In the genomic region with DNA sequence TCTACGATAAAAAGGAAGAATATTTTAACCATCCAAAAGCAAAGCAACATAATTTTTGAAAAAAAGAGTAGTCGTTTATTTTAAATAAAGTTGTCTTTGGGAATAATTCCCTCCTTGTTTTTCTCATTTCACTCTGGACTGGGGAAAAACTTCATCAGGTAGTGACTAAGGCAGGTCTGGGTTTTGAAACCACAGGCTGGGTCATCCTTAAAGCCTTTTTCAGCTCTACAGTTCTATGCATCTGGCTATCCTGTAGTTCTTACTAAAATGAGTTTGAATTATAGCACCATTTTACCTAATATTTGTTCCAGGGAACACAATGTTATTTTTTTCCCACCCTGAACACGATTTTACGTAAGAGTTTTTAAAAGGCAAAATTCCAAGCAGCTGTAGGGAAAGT, we compare ENCODE assay signal across 18 cellular contexts.
DNase-seq lines count a peak whose midpoint lies in the region; ATAC-seq and TF ChIP-seq lines count a peak whose summit lies in the region.
"Had no signal": no experiment of that assay in that cellular context is flagged by ENCODE, and none has a peak within 500 bp of the region (broad histone marks: within the 10 kb centered on the region; RNA-seq: fewer than 3 reads in every experiment).

No MANE protein-coding gene starts in this region.

- H3F3A ChIP-seq in SU-DHL-6 (ENCODE audit: insufficient read depth): peaks cover 27% of the 10 kb centered on the region

- TF ChIP-seq CTCF in SU-DHL-6 (IDR thresholded peaks at IDR 0.05; ENCODE audit: insufficient read depth, low read length, poor library complexity, severe bottlenecking): no peak
- TF ChIP-seq CTCF in fibroblast of mammary gland (conservative IDR thresholded peaks at IDR 0.05; ENCODE audit: control insufficient read depth, insufficient read depth, low read depth, low read length): no peak

- H3K36me3 ChIP-seq in Karpas-422 (ENCODE audit: insufficient read depth, low read length) (peaks cover 45% of the 10 kb centered on the region), SU-DHL-6 (ENCODE audit: low read length) (peaks cover 30% of the 10 kb centered on the region)

- H3K4me1 ChIP-seq in Karpas-422 (ENCODE audit: low read length): peaks cover 57% of the 10 kb centered on the region

- H3K4me2 ChIP-seq in Karpas-422 (ENCODE audit: low read depth, low read length, poor library complexity, severe bottlenecking): no peak overlapping the region
- peak overlapping the region; percentile 89 for H3K4me2 ChIP-seq in SU-DHL-6 (ENCODE audit: low read depth, low read length, poor library complexity, severe bottlenecking)
- H3K4me2 ChIP-seq: A549 had no signal

- no peaks in the 10 kb centered on the region for H3K27me3 ChIP-seq in Karpas-422 (ENCODE audit: low read length)
- no peaks in the 10 kb centered on the region for H3K27me3 ChIP-seq in SU-DHL-6 (ENCODE audit: low read length)

- no peaks in the 10 kb centered on the region for H4K20me1 ChIP-seq in Karpas-422 (ENCODE audit: insufficient read depth, low read depth, low read length)
- no peaks in the 10 kb centered on the region for H4K20me1 ChIP-seq in SU-DHL-6 (ENCODE audit: low read depth, low read length)

- H3K9me2 ChIP-seq in Karpas-422 (replicated peaks; ENCODE audit: insufficient read depth, low read length) (no peaks in the 10 kb centered on the region), SU-DHL-6 (replicated peaks; ENCODE audit: insufficient read depth, low read length) (no peaks in the 10 kb centered on the region)

- no peak for DNase-seq in Karpas-422
- DNase-seq in fibroblast of mammary gland (ENCODE audit: low read depth): peak; percentile 27
- no peak for DNase-seq in sciatic nerve (ENCODE audit: low spot score)
- DNase-seq in midbrain (lab: John Stamatoyannopoulos, UW): no peak
- DNase-seq: DMS53, GDM1, NCI-H1092, NCI-H1436, NCI-H187 treated with DMSO at 0.1 percent for 48 hours, NCI-H226, NCI-H510A treated with DMSO at 0.1 percent for 48 hours, OCI-M1, Right ventricle myocardium superior had no signal

- peak overlapping the region; percentile 93; the same call in 1 of the 2 replicates for H3K27ac ChIP-seq in Karpas-422 (ENCODE audit: low read length)
- peak overlapping the region; percentile 95; the same call in 1 of the 2 replicates for H3K27ac ChIP-seq in SU-DHL-6 (ENCODE audit: low read depth, low read length)
- H3K27ac ChIP-seq: A549 had no signal

- ATAC-seq in sciatic nerve (peak; percentile 15), HG03521 (IDR thresholded peaks at IDR 0.05; ENCODE audit: unreplicated experiment) (no peak), HG03439 (IDR thresholded peaks at IDR 0.05; ENCODE audit: unreplicated experiment) (no peak)
- ATAC-seq: A549, HCT116 had no signal

- intact Hi-C loops in sciatic nerve (cut with DNase I): no loop called here

- H3K4me3 ChIP-seq in Karpas-422 (ENCODE audit: low read length) (no peak overlapping the region), SU-DHL-6 (ENCODE audit: insufficient read depth, low read length, poor library complexity, severe bottlenecking) (no peak overlapping the region), fibroblast of mammary gland (ENCODE audit: control insufficient read depth, low read depth, low read length) (no peak overlapping the region)
- H3K4me3 ChIP-seq: A549 had no signal

- H3K79me2 ChIP-seq in Karpas-422 (ENCODE audit: low read length): peaks cover 86% of the 10 kb centered on the region
- peaks cover 89% of the 10 kb centered on the region for H3K79me2 ChIP-seq in SU-DHL-6 (ENCODE audit: insufficient read depth, low read length)

- H2AFZ ChIP-seq in Karpas-422 (ENCODE audit: low read length) (no peak overlapping the region), SU-DHL-6 (ENCODE audit: low read depth, low read length, severe bottlenecking) (no peak overlapping the region)

- H3K9ac ChIP-seq in Karpas-422 (ENCODE audit: low read length): no peak overlapping the region
- H3K9ac ChIP-seq in SU-DHL-6 (ENCODE audit: low read length): 0 out of 2 replicates have a peak overlapping the region, but pooled peaks have one; percentile 69

- no peaks in the 10 kb centered on the region for H3K9me3 ChIP-seq in Karpas-422 (ENCODE audit: low read length)
- no peaks in the 10 kb centered on the region for H3K9me3 ChIP-seq in SU-DHL-6 (ENCODE audit: insufficient read depth, low read length)
- H3K9me3 ChIP-seq: A549 had no signal
